10 cellular contexts compared by ENCODE assay signal in the genomic region with DNA sequence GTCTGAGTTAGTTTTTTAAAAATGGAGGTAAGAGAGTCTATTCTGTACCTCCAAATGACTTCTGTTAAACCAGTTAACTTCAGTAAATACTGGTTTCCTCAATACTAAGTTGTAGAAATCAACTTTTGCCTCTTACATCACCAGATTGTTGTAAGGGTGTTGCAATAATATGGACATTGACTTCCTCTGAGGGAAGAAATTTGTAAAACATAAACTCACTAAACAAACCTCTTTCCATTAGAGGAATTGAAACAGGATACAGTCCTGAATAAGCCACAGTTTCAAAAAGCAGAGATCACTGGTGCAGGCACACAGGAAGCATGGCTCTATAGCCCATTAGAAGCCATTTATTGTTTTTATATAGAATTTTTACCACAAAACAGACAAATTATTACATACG. TPM values are rescaled to one million over a fixed set of nuclear protein-coding genes. Genes with fewer than 3 reads are reported as not detected.
A peak's percentile ranks its signal among the peaks of the same experiment; 100 is the strongest.
DNase-seq lines count a peak whose midpoint lies in the region; ATAC-seq and TF ChIP-seq lines count a peak whose summit lies in the region.
"Had no signal": no experiment of that assay in that cellular context is flagged by ENCODE, and none has a peak within 500 bp of the region (broad histone marks: within the 10 kb centered on the region; RNA-seq: fewer than 3 reads in every experiment).

No MANE protein-coding gene starts in this region.

- no peaks in the 10 kb centered on the region for H3K9me3 ChIP-seq in thyroid gland

- H3K4me1 ChIP-seq in thyroid gland: no peaks in the 10 kb centered on the region

- TF ChIP-seq POLR2A in thyroid gland (IDR thresholded peaks at IDR 0.05): no peak

- H3K36me3 ChIP-seq in thyroid gland: no peaks in the 10 kb centered on the region

- peak; percentile 52 for ATAC-seq in GM19025 (IDR thresholded peaks at IDR 0.05; ENCODE audit: low read depth, unreplicated experiment)
- peak; percentile 85 for ATAC-seq in HG02938 (IDR thresholded peaks at IDR 0.05; ENCODE audit: unreplicated experiment)

- DNase-seq in NOMO-1 treated with DMSO at 0.1 percent for 48 hours (lab: John Stamatoyannopoulos, UW; ENCODE audit: unreplicated experiment) (peak; percentile 96), medulla oblongata (ENCODE audit: extremely low spot score) (peak; percentile 65), AG20443 (ENCODE audit: low spot score) (no peak), thyroid gland (no peak)
- DNase-seq in activated naive CD4-positive, alpha-beta T cell treated with Interleukin-2 at 50 U/mL for 16 hours: no peak
- DNase-seq in activated effector memory CD4-positive, alpha-beta T cell treated with Interleukin-2 at 50 U/mL for 16 hours: no peak
- DNase-seq: central memory CD4-positive, alpha-beta T cell had no signal

- TF ChIP-seq CTCF in thyroid gland (IDR thresholded peaks at IDR 0.05): no peak

- 86 to 95% methylated on average over 1 of the region's 1 CpG for WGBS in thyroid gland, 2 donors

- H3K27me3 ChIP-seq in thyroid gland: no peaks in the 10 kb centered on the region
- H3K27me3 ChIP-seq: hepatocyte had no signal

- H3K27ac ChIP-seq in thyroid gland: no peak overlapping the region
- H3K27ac ChIP-seq: hepatocyte had no signal

- H3K4me3 ChIP-seq in thyroid gland (replicated peaks in 1 of 3): no peak overlapping the region
- H3K4me3 ChIP-seq: hepatocyte had no signal

- intact Hi-C loops in thyroid gland (cut with DNase I): no loop called here

RNA-seq across cellular contexts. Expression of a gene that starts 32.7 kb away (rescaled TPM):
- not detected for total RNA-seq in thyroid gland

Comparison
In these comparisons a context has a peak if more than half of its experiments do, and no peak if none do; other contexts are left out.
1. DNase-seq: peak in NOMO-1 treated with DMSO at 0.1 percent for 48 hours (single experiment) and medulla oblongata (single experiment); none in AG20443 (single experiment), activated naive CD4-positive, alpha-beta T cell treated with Interleukin-2 at 50 U/mL for 16 hours (single experiment), thyroid gland (0 of 2) and activated effector memory CD4-positive, alpha-beta T cell treated with Interleukin-2 at 50 U/mL for 16 hours (single experiment).